26 cellular contexts compared by ENCODE assay signal in genomic region chr2:114020668-114021067, GRCh38.
"Had no signal": no experiment of that assay in that cellular context is flagged by ENCODE, and none has a peak within 500 bp of the region (broad histone marks: within the 10 kb centered on the region; RNA-seq: fewer than 3 reads in every experiment).

No MANE protein-coding gene starts in this region.

- H3K27ac Mint-ChIP-seq: dendritic cell treated with granulocyte-macrophage colony-stimulating factor and Interleukin-4, amounts not matched to agents 40 ng/mL and 50 ng/mL, for 4 days; effector memory CD8-positive, alpha-beta T cell; endodermal cell had no signal

- H3K4me1 ChIP-seq: colonic mucosa, esophagus squamous epithelium, gastrocnemius medialis, gastroesophageal sphincter, heart left ventricle, heart right ventricle had no signal

- H3K4me1 Mint-ChIP-seq: endodermal cell had no signal

- H3K9me3 ChIP-seq: colonic mucosa, esophagus squamous epithelium, gastrocnemius medialis had no signal

- H3K4me3 ChIP-seq: colonic mucosa, coronary artery, dorsolateral prefrontal cortex, esophagus squamous epithelium, gastrocnemius medialis, gastroesophageal sphincter, heart left ventricle, heart right ventricle had no signal

- FAIRE-seq: colon, endometrium, endothelial cell of umbilical vein, frontal cortex had no signal

- H3K4me3 Mint-ChIP-seq: dendritic cell treated with granulocyte-macrophage colony-stimulating factor and Interleukin-4, amounts not matched to agents 40 ng/mL and 50 ng/mL, for 4 days; effector memory CD8-positive, alpha-beta T cell; endodermal cell had no signal

- H3K27me3 ChIP-seq: colonic mucosa, esophagus squamous epithelium, foreskin keratinocyte, gastrocnemius medialis, gastroesophageal sphincter, heart left ventricle, heart right ventricle had no signal

- ATAC-seq: effector memory CD8-positive, alpha-beta T cell; esophagus mucosa; foreskin keratinocyte; gastrocnemius medialis; gastroesophageal sphincter; heart left ventricle; heart right ventricle had no signal

- H3K36me3 ChIP-seq: colonic mucosa, esophagus squamous epithelium, gastrocnemius medialis, gastroesophageal sphincter, heart left ventricle, heart right ventricle had no signal

- DNase-seq: colonic mucosa; cortex of kidney; dermis blood vessel endothelial cell; dorsolateral prefrontal cortex; effector CD4-positive, alpha-beta T cell; effector CD8-positive, alpha-beta T cell; effector memory CD4-positive, alpha-beta T cell; effector memory CD8-positive, alpha-beta T cell; endodermal cell; erythroblast; esophagus squamous epithelium; foreskin fibroblast; foreskin keratinocyte; foreskin melanocyte; gastrocnemius medialis; glutamatergic neuron; heart left ventricle; heart right ventricle had no signal

- H3K27ac ChIP-seq: colonic mucosa, coronary artery, dorsolateral prefrontal cortex, esophagus squamous epithelium, foreskin keratinocyte, gastrocnemius medialis, gastroesophageal sphincter, heart left ventricle, heart right ventricle had no signal
